Comparison of ENCODE assay signal across 2 cellular contexts in the genomic region with DNA sequence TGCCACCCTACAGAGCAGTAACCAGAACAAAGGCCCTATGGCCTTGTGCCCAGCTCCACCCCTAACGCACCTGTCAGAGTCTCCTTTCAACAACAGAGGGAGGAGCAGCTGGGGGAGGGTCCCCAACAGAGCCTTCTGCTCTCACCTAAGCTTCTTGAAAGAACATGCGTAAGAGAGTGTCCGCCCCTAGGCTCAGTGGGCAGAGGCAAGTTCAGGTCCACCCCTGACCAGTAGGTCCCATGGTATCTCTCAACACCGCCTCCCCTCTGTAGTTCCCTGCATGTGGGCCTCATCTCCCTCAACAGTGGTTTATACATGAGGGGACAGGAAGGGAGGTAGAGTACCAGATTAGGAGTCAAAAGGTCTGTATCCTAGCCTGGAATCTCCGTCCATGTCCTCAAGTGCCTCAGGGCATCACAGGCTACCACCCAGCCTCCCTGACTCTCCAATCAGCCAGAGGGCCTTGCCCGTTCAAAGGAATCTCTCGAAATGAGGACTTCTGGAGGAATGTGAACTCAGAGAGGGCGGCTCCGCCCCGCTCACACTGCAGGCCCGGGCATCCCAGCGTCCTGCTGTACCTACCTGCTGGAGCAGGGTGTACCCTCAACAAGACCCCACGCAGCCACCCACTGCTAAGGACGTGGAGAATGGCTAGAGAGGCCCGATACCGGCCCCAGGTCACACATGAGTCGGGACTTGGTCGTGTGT.
TF ChIP-seq lines count a peak whose summit lies in the region.

No MANE protein-coding gene starts in this region.

TF ChIP-seq in IMR-90, 13 proteins besides CTCF, POLR2A, EP300 and RAD21:
- TF ChIP-seq ELK1 (IDR thresholded peaks at IDR 0.05; ENCODE audit: borderline replicate concordance, low read depth, low read length): no peak
- no peak for TF ChIP-seq CEBPB (IDR thresholded peaks at IDR 0.05; ENCODE audit: low read depth, low read length)
- no peak for TF ChIP-seq MAZ (IDR thresholded peaks at IDR 0.05; ENCODE audit: borderline replicate concordance, low read depth, low read length)
- TF ChIP-seq FOS (IDR thresholded peaks at IDR 0.05; ENCODE audit: low read depth, low read length): no peak
- no peak for TF ChIP-seq MAFK (IDR thresholded peaks at IDR 0.05; ENCODE audit: low read depth, low read length)
- TF ChIP-seq, protein P1, sequence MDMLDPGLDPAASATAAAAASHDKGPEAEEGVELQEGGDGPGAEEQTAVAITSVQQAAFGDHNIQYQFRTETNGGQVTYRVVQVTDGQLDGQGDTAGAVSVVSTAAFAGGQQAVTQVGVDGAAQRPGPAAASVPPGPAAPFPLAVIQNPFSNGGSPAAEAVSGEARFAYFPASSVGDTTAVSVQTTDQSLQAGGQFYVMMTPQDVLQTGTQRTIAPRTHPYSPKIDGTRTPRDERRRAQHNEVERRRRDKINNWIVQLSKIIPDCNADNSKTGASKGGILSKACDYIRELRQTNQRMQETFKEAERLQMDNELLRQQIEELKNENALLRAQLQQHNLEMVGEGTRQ (IDR thresholded peaks at IDR 0.05; ENCODE audit: low read depth, low read length): no peak

TF ChIP-seq in SK-N-SH, 30 proteins besides CTCF, POLR2A, EP300 and RAD21:
- TF ChIP-seq USF1 (IDR thresholded peaks at IDR 0.05; ENCODE audit: borderline replicate concordance, low read depth) (no peak), RCOR1 (IDR thresholded peaks at IDR 0.05; ENCODE audit: low read length) (no peak), GATA2 (CRISPR knock-in tag; IDR thresholded peaks at IDR 0.05) (no peak), CHD2 (IDR thresholded peaks at IDR 0.05; ENCODE audit: low read length, partially characterized antibody) (no peak), PBX3 (IDR thresholded peaks at IDR 0.05) (no peak), POLR2AphosphoS5 (IDR thresholded peaks at IDR 0.05; ENCODE audit: low read depth, low read length) (no peak), JUND (IDR thresholded peaks at IDR 0.05) (no peak), SIN3A (IDR thresholded peaks at IDR 0.05; ENCODE audit: borderline replicate concordance, low read depth, low read length) (no peak), MXI1 (IDR thresholded peaks at IDR 0.05; ENCODE audit: low read depth, low read length) (no peak), GABPA (IDR thresholded peaks at IDR 0.05; ENCODE audit: low read depth) (no peak)
- TF ChIP-seq, protein P2, sequence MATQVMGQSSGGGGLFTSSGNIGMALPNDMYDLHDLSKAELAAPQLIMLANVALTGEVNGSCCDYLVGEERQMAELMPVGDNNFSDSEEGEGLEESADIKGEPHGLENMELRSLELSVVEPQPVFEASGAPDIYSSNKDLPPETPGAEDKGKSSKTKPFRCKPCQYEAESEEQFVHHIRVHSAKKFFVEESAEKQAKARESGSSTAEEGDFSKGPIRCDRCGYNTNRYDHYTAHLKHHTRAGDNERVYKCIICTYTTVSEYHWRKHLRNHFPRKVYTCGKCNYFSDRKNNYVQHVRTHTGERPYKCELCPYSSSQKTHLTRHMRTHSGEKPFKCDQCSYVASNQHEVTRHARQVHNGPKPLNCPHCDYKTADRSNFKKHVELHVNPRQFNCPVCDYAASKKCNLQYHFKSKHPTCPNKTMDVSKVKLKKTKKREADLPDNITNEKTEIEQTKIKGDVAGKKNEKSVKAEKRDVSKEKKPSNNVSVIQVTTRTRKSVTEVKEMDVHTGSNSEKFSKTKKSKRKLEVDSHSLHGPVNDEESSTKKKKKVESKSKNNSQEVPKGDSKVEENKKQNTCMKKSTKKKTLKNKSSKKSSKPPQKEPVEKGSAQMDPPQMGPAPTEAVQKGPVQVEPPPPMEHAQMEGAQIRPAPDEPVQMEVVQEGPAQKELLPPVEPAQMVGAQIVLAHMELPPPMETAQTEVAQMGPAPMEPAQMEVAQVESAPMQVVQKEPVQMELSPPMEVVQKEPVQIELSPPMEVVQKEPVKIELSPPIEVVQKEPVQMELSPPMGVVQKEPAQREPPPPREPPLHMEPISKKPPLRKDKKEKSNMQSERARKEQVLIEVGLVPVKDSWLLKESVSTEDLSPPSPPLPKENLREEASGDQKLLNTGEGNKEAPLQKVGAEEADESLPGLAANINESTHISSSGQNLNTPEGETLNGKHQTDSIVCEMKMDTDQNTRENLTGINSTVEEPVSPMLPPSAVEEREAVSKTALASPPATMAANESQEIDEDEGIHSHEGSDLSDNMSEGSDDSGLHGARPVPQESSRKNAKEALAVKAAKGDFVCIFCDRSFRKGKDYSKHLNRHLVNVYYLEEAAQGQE (IDR thresholded peaks at IDR 0.05; ENCODE audit: low read depth, low read length): no peak
